14 cellular contexts compared by ENCODE assay signal in the genomic region with DNA sequence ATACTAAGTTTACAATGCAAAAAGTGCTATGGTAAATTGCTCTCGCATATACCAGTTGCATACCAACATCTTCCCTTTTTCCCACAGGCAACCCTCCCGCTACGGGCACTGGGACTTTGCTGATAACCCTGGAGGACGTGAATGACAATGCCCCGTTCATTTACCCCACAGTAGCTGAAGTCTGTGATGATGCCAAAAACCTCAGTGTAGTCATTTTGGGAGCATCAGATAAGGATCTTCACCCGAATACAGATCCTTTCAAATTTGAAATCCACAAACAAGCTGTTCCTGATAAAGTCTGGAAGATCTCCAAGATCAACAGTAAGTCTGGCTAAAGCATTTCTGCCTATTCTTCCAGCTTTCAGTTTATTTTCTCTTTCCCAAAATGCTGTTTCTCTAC. TPM values are rescaled to one million over a fixed set of nuclear protein-coding genes. Genes with fewer than 3 reads are reported as not detected.
DNase-seq lines count a peak whose midpoint lies in the region; ATAC-seq and TF ChIP-seq lines count a peak whose summit lies in the region.
"Had no signal": no experiment of that assay in that cellular context is flagged by ENCODE, and none has a peak within 500 bp of the region (broad histone marks: within the 10 kb centered on the region; RNA-seq: fewer than 3 reads in every experiment).

No MANE protein-coding gene starts in this region.

- H3K9me3 Mint-ChIP-seq in activated CD4-positive, alpha-beta T cell treated with anti-CD3 and anti-CD28 coated beads for 36 hours (ENCODE audit: low read depth) = no peaks in the 10 kb centered on the region
- H3K9me3 Mint-ChIP-seq: activated CD4-positive, alpha-beta memory T cell treated with anti-CD3 and anti-CD28 coated beads, Interleukin-2, amount 10 ng/mL, durations not matched to agents 7 days and 5 days had no signal

- peaks cover 7% of the 10 kb centered on the region for H3K27me3 Mint-ChIP-seq in activated CD4-positive, alpha-beta T cell treated with anti-CD3 and anti-CD28 coated beads for 36 hours

- intact Hi-C loops in activated CD4-positive, alpha-beta T cell treated with anti-CD3 and anti-CD28 coated beads for 36 hours (cut with DNase I, micrococcal nuclease) = no loop called here
- intact Hi-C loops in ovary (cut with DNase I) = no loop called here

- no peaks in the 10 kb centered on the region for H3K4me1 Mint-ChIP-seq in activated CD4-positive, alpha-beta T cell treated with anti-CD3 and anti-CD28 coated beads for 36 hours
- H3K4me1 Mint-ChIP-seq: activated CD4-positive, alpha-beta memory T cell treated with anti-CD3 and anti-CD28 coated beads, Interleukin-2, amount 10 ng/mL, durations not matched to agents 7 days and 5 days had no signal

- no peaks in the 10 kb centered on the region for H3K4me1 ChIP-seq in ovary (ENCODE audit: insufficient read depth)

- peak; percentile 15 for DNase-seq in Daoy (ENCODE audit: low read depth)
- peak; percentile 40 for DNase-seq in fibroblast of villous mesenchyme (ENCODE audit: low read depth)
- peak; percentile 72 for DNase-seq in pons (ENCODE audit: low spot score)
- no peak for DNase-seq in NCI-H345 treated with DMSO at 0.1 percent for 48 hours (lab: John Stamatoyannopoulos, UW; ENCODE audit: unreplicated experiment)
- no peak for DNase-seq in activated CD4-positive, alpha-beta T cell treated with anti-CD3 and anti-CD28 coated beads for 36 hours
- no peak for DNase-seq in ovary
- DNase-seq: activated CD4-positive, alpha-beta memory T cell treated with anti-CD3 and anti-CD28 coated beads, Interleukin-2, amount 10 ng/mL, durations not matched to agents 7 days and 5 days; lower lobe of right lung; MM.1S; NCI-H226; stimulated activated naive CD8-positive, alpha-beta T cell treated with anti-CD3 and anti-CD28 coated beads, Interleukin-15, Interleukin-2, amounts not matched to agents 100 U/mL and 50 U/mL, for 24 hours; T1000 had no signal

- H3K27ac ChIP-seq in ovary = no peak overlapping the region
- H3K27ac ChIP-seq: lower lobe of right lung had no signal

- no peaks in the 10 kb centered on the region for H3K9me3 ChIP-seq in ovary
- H3K9me3 ChIP-seq: lower lobe of right lung had no signal

- H3K4me3 ChIP-seq in fibroblast of villous mesenchyme (ENCODE audit: low read depth, low read length) (no peak overlapping the region), ovary (no peak overlapping the region)
- H3K4me3 ChIP-seq: lower lobe of right lung had no signal

- no peaks in the 10 kb centered on the region for H3K36me3 ChIP-seq in ovary
- H3K36me3 ChIP-seq: lower lobe of right lung had no signal

- TF ChIP-seq CTCF in fibroblast of villous mesenchyme (IDR thresholded peaks at IDR 0.05; ENCODE audit: insufficient read depth, low read depth, low read length) (no peak), ovary (IDR thresholded peaks at IDR 0.05) (no peak)

- TF ChIP-seq POLR2A in ovary (IDR thresholded peaks at IDR 0.05) = no peak

- no peak overlapping the region for H3K4me3 Mint-ChIP-seq in activated CD4-positive, alpha-beta T cell treated with anti-CD3 and anti-CD28 coated beads for 36 hours
- H3K4me3 Mint-ChIP-seq: activated CD4-positive, alpha-beta memory T cell treated with anti-CD3 and anti-CD28 coated beads, Interleukin-2, amount 10 ng/mL, durations not matched to agents 7 days and 5 days had no signal

- TF ChIP-seq EP300 in ovary (IDR thresholded peaks at IDR 0.05) = no peak

- CTCF ChIA-PET in activated CD4-positive, alpha-beta T cell treated with anti-CD3 and anti-CD28 coated beads for 36 hours (lab: Charles Lee) = no interaction called here

- POLR2A ChIA-PET in activated CD4-positive, alpha-beta T cell treated with anti-CD3 and anti-CD28 coated beads for 36 hours (lab: Charles Lee) = no interaction called here

- H3K36me3 Mint-ChIP-seq in activated CD4-positive, alpha-beta T cell treated with anti-CD3 and anti-CD28 coated beads for 36 hours (ENCODE audit: low read depth) = no peaks in the 10 kb centered on the region

- no peak overlapping the region for H3K27ac Mint-ChIP-seq in activated CD4-positive, alpha-beta T cell treated with anti-CD3 and anti-CD28 coated beads for 36 hours
- H3K27ac Mint-ChIP-seq: activated CD4-positive, alpha-beta memory T cell treated with anti-CD3 and anti-CD28 coated beads, Interleukin-2, amount 10 ng/mL, durations not matched to agents 7 days and 5 days had no signal

- WGBS in ovary, 3 donors = 16 to 34% (median 24%) methylated on average over 6 of the region's 6 CpGs

- H3K27me3 ChIP-seq in ovary = no peaks in the 10 kb centered on the region

- ATAC-seq in SK-N-SH treated with all-trans-retinoic acid at 6 μM for 48 hours = 0 out of 3 replicates have a peak, but pooled peaks have one; percentile 30
- no peak for ATAC-seq in HG03095 (IDR thresholded peaks at IDR 0.05; ENCODE audit: unreplicated experiment)
- no peak for ATAC-seq in activated CD4-positive, alpha-beta T cell treated with anti-CD3 and anti-CD28 coated beads for 36 hours
- ATAC-seq: lower lobe of right lung; stimulated activated naive CD8-positive, alpha-beta T cell treated with anti-CD3 and anti-CD28 coated beads, Interleukin-15, Interleukin-2, amounts not matched to agents 100 U/mL and 50 U/mL, for 24 hours had no signal

TF ChIP-seq in SK-N-SH treated with all-trans-retinoic acid at 6 μM for 48 hours, 23 proteins besides CTCF, POLR2A, EP300 and RAD21:
- TF ChIP-seq POU6F1 (CRISPR knock-in tag; IDR thresholded peaks at IDR 0.05; ENCODE audit: borderline replicate concordance, low read depth) (no peak), TCF4 (CRISPR knock-in tag; IDR thresholded peaks at IDR 0.05; ENCODE audit: borderline replicate concordance) (no peak), ZNF565 (CRISPR knock-in tag; conservative IDR thresholded peaks at IDR 0.05; ENCODE audit: low read depth) (no peak), TOX (CRISPR knock-in tag; IDR thresholded peaks at IDR 0.05; ENCODE audit: borderline replicate concordance) (no peak), ZC3H10 (CRISPR knock-in tag; IDR thresholded peaks at IDR 0.05) (no peak), PPARA (CRISPR knock-in tag; IDR thresholded peaks at IDR 0.05; ENCODE audit: borderline replicate concordance) (no peak), CSDC2 (CRISPR knock-in tag; IDR thresholded peaks at IDR 0.05) (no peak), ZFP3 (CRISPR knock-in tag; IDR thresholded peaks at IDR 0.05) (0 out of 2 replicates have a peak, but pooled peaks have one; percentile 20)

RNA-seq across cellular contexts. Expression of gene HSBP1, which starts 27.9 kb away (rescaled TPM):
- 17.6 and 22.8 TPM in 2 replicates for total RNA-seq in Daoy (2014; rRNA removed; shearing (Covaris generic))
- total RNA-seq in fibroblast of villous mesenchyme (30.2 and 39.9 TPM in 2 replicates), ovary (100 to 1,000 TPM in 2 of 7 donors, 10 to 100 TPM in 5; 17.0 to 126 (median 94.0) TPM)
- total RNA-seq in activated CD4-positive, alpha-beta T cell treated with anti-CD3 and anti-CD28 coated beads for 36 hours = 10 to 100 TPM; 73.1 to 80.7 TPM
- polyA plus RNA-seq in ovary = 100 to 1,000 TPM in 1 of 2 donors, 10 to 100 TPM in 1; 40.1 to 139 TPM

Comparison
In these comparisons a context has a peak if more than half of its experiments do, and no peak if none do; other contexts are left out.
1. DNase-seq: peak in Daoy (single experiment), fibroblast of villous mesenchyme (single experiment) and pons (single experiment); none in NCI-H345 treated with DMSO at 0.1 percent for 48 hours (single experiment), activated CD4-positive, alpha-beta T cell treated with anti-CD3 and anti-CD28 coated beads for 36 hours (single experiment) and ovary (0 of 5).